24 cellular contexts compared by ENCODE assay signal in the genomic region with DNA sequence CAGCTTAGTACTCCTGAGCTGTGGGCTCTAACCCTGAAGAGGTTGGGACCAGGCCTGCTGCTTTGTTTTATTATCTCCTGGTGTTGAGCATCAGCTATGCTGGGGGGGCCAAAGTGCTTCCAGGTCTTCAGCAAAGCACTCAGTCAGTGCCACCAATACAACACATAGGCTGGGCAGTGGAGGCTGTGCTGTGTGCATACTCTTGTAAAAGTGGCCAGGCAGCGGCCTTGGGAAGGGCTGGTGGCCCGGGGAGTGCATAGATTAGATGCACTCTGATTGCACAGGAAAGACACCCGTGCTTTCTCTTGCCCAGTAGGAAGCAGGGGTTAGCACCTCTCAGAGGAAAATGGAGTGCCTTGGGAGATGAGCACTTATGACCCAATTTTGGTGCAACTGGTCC.
"Had no signal": no experiment of that assay in that cellular context is flagged by ENCODE, and none has a peak within 500 bp of the region (broad histone marks: within the 10 kb centered on the region; RNA-seq: fewer than 3 reads in every experiment).

No MANE protein-coding gene starts in this region.

- H3K27ac ChIP-seq: ovary, parathyroid adenoma, psoas muscle, right lobe of liver, sigmoid colon, suprapubic skin, testis, tibial artery, transverse colon, uterus had no signal

- H3K9me3 ChIP-seq: ovary, right lobe of liver, testis had no signal

- FAIRE-seq: small intestine had no signal

- H3K4me1 ChIP-seq: parathyroid adenoma, psoas muscle, right lobe of liver, sigmoid colon, suprapubic skin, testis, tibial artery, transverse colon, uterus had no signal

- H2AFZ ChIP-seq: parathyroid adenoma had no signal

- H3K4me3 ChIP-seq: ovary, psoas muscle, right lobe of liver, sigmoid colon, suprapubic skin, testis, tibial artery, transverse colon, uterus had no signal

- H3K9ac ChIP-seq: parathyroid adenoma had no signal

- H3K36me3 ChIP-seq: ovary, right lobe of liver, sigmoid colon, suprapubic skin, tibial artery, transverse colon had no signal

- H3K27me3 ChIP-seq: ovary, right lobe of liver, sigmoid colon, suprapubic skin, testis, tibial artery, transverse colon, uterus had no signal

- DNase-seq: naive B cell; naive thymus-derived CD8-positive, alpha-beta T cell; nephron progenitor cell; occipital lobe; ovary; psoas muscle; right lobe of liver; sigmoid colon; small intestine; stimulated activated CD4-positive, alpha-beta T cell treated with anti-CD3 and anti-CD28 coated beads, Interleukin-12 subunit alpha, Interleukin-12 subunit beta, amount 100 ng/mL, for 4 hours; stimulated activated CD4-positive, alpha-beta T cell treated with anti-CD3 and anti-CD28 coated beads, Interleukin-1b, Interleukin-23, amount 100 ng/mL, for 48 hours; stimulated activated CD4-positive, alpha-beta T cell treated with anti-CD3 and anti-CD28 coated beads, Interleukin-4, amount 100 ng/mL, for 1 hour; stimulated activated CD4-positive, alpha-beta T cell treated with anti-CD3 and anti-CD28 coated beads, Interleukin-4, amount 100 ng/mL, for 4 hours; stimulated activated CD8-positive, alpha-beta memory T cell treated with anti-CD3 and anti-CD28 coated beads, Interleukin-4, amount 100 ng/mL, for 48 hours; stimulated activated naive CD4-positive, alpha-beta T cell; stimulated activated naive CD8-positive, alpha-beta T cell treated with anti-CD3 and anti-CD28 coated beads, Interleukin-15, amount 100 ng/mL, for 72 hours; stimulated activated naive CD8-positive, alpha-beta T cell treated with anti-CD3 and anti-CD28 coated beads, Interleukin-15, Interleukin-2, amounts not matched to agents 100 U/mL and 50 U/mL, for 24 hours; substantia nigra; testis; tibial artery; transverse colon; uterus had no signal
